8 cellular contexts compared by ENCODE assay signal in genomic region chr17:80147035-80147939, GRCh38. TPM values are rescaled to one million over a fixed set of nuclear protein-coding genes. Genes with fewer than 3 reads are reported as not detected.
A peak's percentile ranks its signal among the peaks of the same experiment; 100 is the strongest.
DNase-seq lines count a peak whose midpoint lies in the region; ATAC-seq, FAIRE-seq and TF ChIP-seq lines count a peak whose summit lies in the region.

Gene EIF4A3 (minus strand): TSS chr17:80147128. CDS start chr17:80146961, 167 bp downstream.

- intact Hi-C loops in activated CD4-positive, alpha-beta T cell treated with anti-CD3 and anti-CD28 coated beads for 36 hours (cut with DNase I, micrococcal nuclease), result loop anchor here (1.0 to 5.0 kb wide), 12 partner anchors 45 to 350 kb away; partner anchors contain the start of genes GAA (in 2 of the 2), CBX8 (in 1 of the 2), CCDC40 (in 1 of the 2) and ENDOV (in 1 of the 2)
- intact Hi-C loops in kidney (cut with DNase I), result no loop called here

- H3K36me3 Mint-ChIP-seq in activated CD4-positive, alpha-beta T cell treated with anti-CD3 and anti-CD28 coated beads for 36 hours (ENCODE audit: low read depth), result peaks cover 28% of the 10 kb centered on the region

- DNase-seq in AML-193 (lab: John Stamatoyannopoulos, UW), result peak; percentile 98 to 99
- DNase-seq in NCI-H524 (lab: John Stamatoyannopoulos, UW), result peak; percentile 100
- DNase-seq in activated CD4-positive, alpha-beta T cell treated with anti-CD3 and anti-CD28 coated beads for 36 hours, result peak; percentile 99
- DNase-seq in choroid plexus epithelial cell (ENCODE audit: low read depth), result peak; percentile 100
- peak; percentile 99 for DNase-seq in kidney
- DNase-seq in stimulated activated CD4-positive, alpha-beta T cell treated with anti-CD3 and anti-CD28 coated beads, Interleukin-15, amount 100 ng/mL, for 24 hours, result peak; percentile 98

- CTCF ChIA-PET in activated CD4-positive, alpha-beta T cell treated with anti-CD3 and anti-CD28 coated beads for 36 hours (lab: Charles Lee), result no interaction called here

- peaks cover 44% of the 10 kb centered on the region for H3K4me1 Mint-ChIP-seq in activated CD4-positive, alpha-beta T cell treated with anti-CD3 and anti-CD28 coated beads for 36 hours

- peak; percentile 99 for TF ChIP-seq POLR2A in GM19193 (IDR thresholded peaks at IDR 0.05; ENCODE audit: extremely low read depth, insufficient read depth, insufficient read length)

- peak; percentile 83 for ATAC-seq in HG03439 (IDR thresholded peaks at IDR 0.05; ENCODE audit: unreplicated experiment)
- peak; percentile 91 for ATAC-seq in activated CD4-positive, alpha-beta T cell treated with anti-CD3 and anti-CD28 coated beads for 36 hours

- H3K9me3 Mint-ChIP-seq in activated CD4-positive, alpha-beta T cell treated with anti-CD3 and anti-CD28 coated beads for 36 hours (ENCODE audit: low read depth), result no peaks in the 10 kb centered on the region

- peak within 1 kb of the TSS; percentile 77 to 87 for H3K9ac ChIP-seq in kidney (ENCODE audit: low read length in 2 of 2)

- peak within 1 kb of the TSS; percentile 93 for H3K27ac Mint-ChIP-seq in activated CD4-positive, alpha-beta T cell treated with anti-CD3 and anti-CD28 coated beads for 36 hours

- H3K27me3 Mint-ChIP-seq in activated CD4-positive, alpha-beta T cell treated with anti-CD3 and anti-CD28 coated beads for 36 hours, result no peaks in the 10 kb centered on the region

- peaks cover 0 to 18% of the 10 kb centered on the region in 2 donors for H3K4me1 ChIP-seq in kidney (ENCODE audit: control insufficient read depth in 1 of 2, insufficient read depth in 1 of 2, low read depth in 1 of 2, low read length in 2 of 2)

- H3K27ac ChIP-seq in kidney (ENCODE audit: low read depth in 2 of 2, low read length in 2 of 2), result peak within 1 kb of the TSS; percentile 87 to 92

- H3K4me3 ChIP-seq in choroid plexus epithelial cell (ENCODE audit: low read depth, low read length), result peak within 1 kb of the TSS; percentile 96
- peak within 1 kb of the TSS; percentile 66 to 90 for H3K4me3 ChIP-seq in kidney (ENCODE audit: low read length in 2 of 2)

- TF ChIP-seq CTCF in choroid plexus epithelial cell (conservative IDR thresholded peaks at IDR 0.05; ENCODE audit: low read depth, low read length), result no peak
- TF ChIP-seq CTCF in kidney (IDR thresholded peaks at IDR 0.05; ENCODE audit: borderline replicate concordance, extremely low read depth, insufficient read depth), result no peak

- peak within 1 kb of the TSS; percentile 77 for H3K4me3 Mint-ChIP-seq in activated CD4-positive, alpha-beta T cell treated with anti-CD3 and anti-CD28 coated beads for 36 hours

- POLR2A ChIA-PET in activated CD4-positive, alpha-beta T cell treated with anti-CD3 and anti-CD28 coated beads for 36 hours (lab: Charles Lee), result interaction anchor here (2.2 kb wide), 1 partner anchor 14 kb away, joined by 12 read pairs; no protein-coding TSS in a partner anchor

- FAIRE-seq in kidney (lab: Jason Lieb, UNC), result peak; percentile 98

- H3K36me3 ChIP-seq in kidney (ENCODE audit: control insufficient read depth in 1 of 2, insufficient read depth in 2 of 2, low read length in 2 of 2), result peaks cover 11 to 20% of the 10 kb centered on the region in 2 donors

- no peaks in the 10 kb centered on the region for H3K9me3 ChIP-seq in kidney (ENCODE audit: control insufficient read depth in 1 of 2, low read length in 2 of 2)

RNA-seq across cellular contexts. Expression of gene EIF4A3, which starts in this region (rescaled TPM):
- 100 to 1,000 TPM; 103 to 141 TPM for total RNA-seq in activated CD4-positive, alpha-beta T cell treated with anti-CD3 and anti-CD28 coated beads for 36 hours
- 75.0 TPM for total RNA-seq in kidney
- 63.6 TPM for polyA plus RNA-seq in kidney (ENCODE audit: insufficient read depth, low read depth, low replicate concordance)

Comparison
In these comparisons a context has a peak if more than half of its experiments do, and no peak if none do; other contexts are left out.
1. Peak in every context shown above with its lines: DNase-seq, ATAC-seq, H3K4me3 ChIP-seq and H3K27ac ChIP-seq.